Comparison of ENCODE assay signal across 20 cellular contexts in genomic region chr12:132500856-132501180, GRCh38.
"Had no signal": no experiment of that assay in that cellular context is flagged by ENCODE, and none has a peak within 500 bp of the region (broad histone marks: within the 10 kb centered on the region; RNA-seq: fewer than 3 reads in every experiment).

No MANE protein-coding gene starts in this region.

- H3K4me3 ChIP-seq: heart left ventricle, smooth muscle cell, thyroid gland had no signal

- H3K9me3 ChIP-seq: heart left ventricle, neutrophil, thyroid gland had no signal

- H3K4me2 ChIP-seq: smooth muscle cell had no signal

- H3K27ac Mint-ChIP-seq: activated CD4-positive, alpha-beta memory T cell treated with anti-CD3 and anti-CD28 coated beads for 36 hours; activated naive CD8-positive, alpha-beta T cell treated with anti-CD3 and anti-CD28 coated beads for 36 hours had no signal

- H3K4me3 Mint-ChIP-seq: activated CD4-positive, alpha-beta memory T cell treated with anti-CD3 and anti-CD28 coated beads for 36 hours; activated naive CD8-positive, alpha-beta T cell treated with anti-CD3 and anti-CD28 coated beads for 36 hours had no signal

- H3K27me3 Mint-ChIP-seq: activated CD4-positive, alpha-beta memory T cell treated with anti-CD3 and anti-CD28 coated beads for 36 hours; activated naive CD8-positive, alpha-beta T cell treated with anti-CD3 and anti-CD28 coated beads for 36 hours; naive B cell had no signal

- H3K27me3 ChIP-seq: brain microvascular endothelial cell, heart left ventricle, neutrophil, thyroid gland had no signal

- DNase-seq: activated CD4-positive, alpha-beta memory T cell treated with anti-CD3 and anti-CD28 coated beads for 36 hours; activated CD4-positive, alpha-beta T cell treated with anti-CD3 and anti-CD28 coated beads for 1 hour; activated gamma-delta T cell; activated naive CD8-positive, alpha-beta T cell treated with anti-CD3 and anti-CD28 coated beads for 36 hours; activated T-cell treated with anti-CD3 and anti-CD28 coated beads, Interleukin-2, amount 50 U/mL, for 48 hours; amygdala; brain microvascular endothelial cell; cerebellar nuclear complex; dermis blood vessel endothelial cell; foreskin melanocyte; heart left ventricle; left colon; naive B cell; right cardiac atrium; T-helper 1 cell; thyroid gland had no signal

- H3K36me3 ChIP-seq: brain microvascular endothelial cell, heart left ventricle, neutrophil, thyroid gland had no signal

- H3K9me3 Mint-ChIP-seq: activated CD4-positive, alpha-beta memory T cell treated with anti-CD3 and anti-CD28 coated beads for 36 hours; activated naive CD8-positive, alpha-beta T cell treated with anti-CD3 and anti-CD28 coated beads for 36 hours; naive B cell had no signal

- ATAC-seq: left colon, SK-N-SH treated with all-trans-retinoic acid at 6 μM for 48 hours had no signal

- H3K27ac ChIP-seq: brain microvascular endothelial cell, epithelial cell of prostate, neutrophil, thyroid gland had no signal

- H3K36me3 Mint-ChIP-seq: activated CD4-positive, alpha-beta memory T cell treated with anti-CD3 and anti-CD28 coated beads for 36 hours; activated naive CD8-positive, alpha-beta T cell treated with anti-CD3 and anti-CD28 coated beads for 36 hours; naive B cell had no signal
